Comparison of ENCODE assay signal across 10 cellular contexts in genomic region chr11:83219095-83219494, GRCh38. TPM values are rescaled to one million over a fixed set of nuclear protein-coding genes. Genes with fewer than 3 reads are reported as not detected.
DNase-seq lines count a peak whose midpoint lies in the region; ATAC-seq and TF ChIP-seq lines count a peak whose summit lies in the region.
"Had no signal": no experiment of that assay in that cellular context is flagged by ENCODE, and none has a peak within 500 bp of the region (broad histone marks: within the 10 kb centered on the region; RNA-seq: fewer than 3 reads in every experiment).

No MANE protein-coding gene starts in this region.

- H3K27ac ChIP-seq in OCI-LY1 (ENCODE audit: low read depth, low read length, poor library complexity, severe bottlenecking) (no peak overlapping the region), hepatocyte (no peak overlapping the region)

- no peaks in the 10 kb centered on the region for H3K27me3 ChIP-seq in H7 (ENCODE audit: control insufficient read depth, insufficient read depth, low read length)
- H3K27me3 ChIP-seq in OCI-LY1 (ENCODE audit: insufficient read depth, low read length) = no peaks in the 10 kb centered on the region
- H3K27me3 ChIP-seq in hepatocyte = no peaks in the 10 kb centered on the region

- 69% methylated on average over 8 of the region's 8 CpGs for WGBS in hepatocyte (ENCODE audit: low lambda C conversion rate, missing lambda C conversion rate)

- ATAC-seq in HG02571 (IDR thresholded peaks at IDR 0.05; ENCODE audit: unreplicated experiment) = no peak
- ATAC-seq in GM21528 (IDR thresholded peaks at IDR 0.05; ENCODE audit: low FRiP score, unreplicated experiment) = no peak

- no peaks in the 10 kb centered on the region for H3K4me1 ChIP-seq in OCI-LY1 (ENCODE audit: insufficient read depth, low read length, severe bottlenecking)
- H3K4me1 ChIP-seq in hepatocyte (ENCODE audit: insufficient read depth) = no peaks in the 10 kb centered on the region

- no peak overlapping the region for H2AFZ ChIP-seq in OCI-LY1 (ENCODE audit: low read length)
- H2AFZ ChIP-seq in hepatocyte = no peak overlapping the region

- TF ChIP-seq CTCF in OCI-LY1 (IDR thresholded peaks at IDR 0.05; ENCODE audit: low read length) (peak; percentile 57), hepatocyte (IDR thresholded peaks at IDR 0.05; ENCODE audit: poor library complexity) (peak; percentile 9)

- DNase-seq in D341Med (ENCODE audit: low spot score) (peak; percentile 26), H7 (peak; percentile 29), hepatocyte (ENCODE audit: low spot score) (peak; percentile 5), foreskin melanocyte (no peak)
- DNase-seq in stimulated activated naive CD4-positive, alpha-beta T cell treated with Interleukin-2 at 50 U/mL for 16 hours (lab: John Stamatoyannopoulos, UW) = no peak
- DNase-seq: activated CD4-positive, CD25-positive, alpha-beta regulatory T cell treated with anti-CD3 and anti-CD28 coated beads, Interleukin-2, amount 50 U/mL, for 72 hours; NCI-H774 had no signal

- H3K36me3 ChIP-seq in H7 (replicated peaks; ENCODE audit: control insufficient read depth, insufficient read depth, low read length) (no peaks in the 10 kb centered on the region), OCI-LY1 (ENCODE audit: insufficient read depth, low read length) (no peaks in the 10 kb centered on the region), hepatocyte (replicated peaks; ENCODE audit: insufficient read depth, low read depth) (no peaks in the 10 kb centered on the region)

- H4K20me1 ChIP-seq in OCI-LY1 (ENCODE audit: insufficient read depth, low read length) (no peaks in the 10 kb centered on the region), hepatocyte (ENCODE audit: insufficient read depth, poor library complexity, severe bottlenecking) (no peaks in the 10 kb centered on the region)

- H3K9me2 ChIP-seq in OCI-LY1 (ENCODE audit: low read depth, low read length) (no peaks in the 10 kb centered on the region), hepatocyte (replicated peaks; ENCODE audit: insufficient read depth) (no peaks in the 10 kb centered on the region)

- H3K9me3 ChIP-seq in OCI-LY1 (ENCODE audit: low read length) (no peaks in the 10 kb centered on the region), hepatocyte (ENCODE audit: low read depth) (no peaks in the 10 kb centered on the region)

- H3K4me2 ChIP-seq in OCI-LY1 (ENCODE audit: low read length) (no peak overlapping the region), hepatocyte (no peak overlapping the region)

- H3K4me3 ChIP-seq in H7 (ENCODE audit: insufficient read depth, low read depth, low read length) (no peak overlapping the region), OCI-LY1 (ENCODE audit: low read depth, low read length, poor library complexity, severe bottlenecking) (no peak overlapping the region), hepatocyte (no peak overlapping the region)

- H3K9ac ChIP-seq in OCI-LY1 (ENCODE audit: low read length) = no peak overlapping the region

- no peaks in the 10 kb centered on the region for H3F3A ChIP-seq in OCI-LY1 (ENCODE audit: insufficient read depth, low read length)

- H3K79me2 ChIP-seq in OCI-LY1 (ENCODE audit: insufficient read depth, low read length) = no peaks in the 10 kb centered on the region
- no peaks in the 10 kb centered on the region for H3K79me2 ChIP-seq in hepatocyte

RNA-seq across cellular contexts. Expression of gene ANKRD42, which starts 25.6 kb away (rescaled TPM):
- total RNA-seq in H7 (2014; rRNA removed; shearing (Covaris generic)) = 3.3 and 5.5 TPM in 2 replicates
- 8.3 and 9.2 TPM in 2 replicates for total RNA-seq in hepatocyte
- 9.5 and 9.7 TPM in 2 replicates for polyA plus RNA-seq in hepatocyte

Comparison
In these comparisons a context has a peak if more than half of its experiments do, and no peak if none do; other contexts are left out.
1. DNase-seq: peak in D341Med (single experiment), H7 (single experiment) and hepatocyte (single experiment); none in stimulated activated naive CD4-positive, alpha-beta T cell treated with Interleukin-2 at 50 U/mL for 16 hours (single experiment) and foreskin melanocyte (single experiment).